12 cellular contexts compared by ENCODE assay signal in the genomic region with DNA sequence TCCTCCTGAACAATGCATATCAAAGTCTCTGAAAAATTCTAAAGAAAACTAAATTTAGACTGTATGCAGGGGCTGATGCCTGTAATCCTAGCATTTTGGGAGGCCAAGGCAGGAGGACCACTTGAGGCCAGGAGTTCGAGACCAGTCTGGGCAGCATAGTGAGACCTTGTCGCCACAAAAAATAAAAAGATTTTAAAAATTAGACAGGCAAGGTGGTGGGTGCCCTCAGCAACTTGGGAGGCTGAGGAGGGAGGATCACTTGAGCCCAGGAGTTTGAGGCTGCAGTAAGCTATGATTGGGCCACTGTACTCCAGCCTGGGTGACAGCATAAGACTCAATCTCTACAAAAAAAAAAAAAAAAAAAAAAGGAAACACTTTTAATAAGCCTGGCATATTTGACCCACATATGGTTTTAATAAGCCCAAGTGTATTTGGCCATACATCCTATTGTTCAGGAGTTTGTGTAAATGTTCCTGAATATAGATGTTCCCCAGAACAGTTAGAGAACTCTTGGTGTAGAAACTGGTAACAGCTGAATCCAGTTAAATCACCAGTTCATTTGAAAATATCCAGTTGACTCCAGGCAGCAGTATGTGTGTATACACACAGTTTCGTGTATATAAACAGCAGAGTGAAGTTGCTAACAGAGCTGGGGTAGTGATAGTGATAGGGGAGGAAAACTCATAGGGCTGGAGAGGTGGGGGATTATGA. TPM values are rescaled to one million over a fixed set of nuclear protein-coding genes. Genes with fewer than 3 reads are reported as not detected.
DNase-seq lines count a peak whose midpoint lies in the region; ATAC-seq and TF ChIP-seq lines count a peak whose summit lies in the region.
"Had no signal": no experiment of that assay in that cellular context is flagged by ENCODE, and none has a peak within 500 bp of the region (broad histone marks: within the 10 kb centered on the region; RNA-seq: fewer than 3 reads in every experiment).

No MANE protein-coding gene starts in this region.

- H3K4me1 Mint-ChIP-seq in type B pancreatic cell (ENCODE audit: unreplicated experiment), result peaks cover 61% of the 10 kb centered on the region

- peak overlapping the region; percentile 19; the same call in 1 of the 2 replicates for H2AFZ ChIP-seq in SK-N-SH (ENCODE audit: low read depth)

- intact Hi-C loops in Right ventricle myocardium superior (cut with DNase I), result no loop called here
- intact Hi-C loops in Right ventricle myocardium inferior (cut with DNase I), result no loop called here

- TF ChIP-seq CTCF in SK-N-SH (IDR thresholded peaks at IDR 0.05), result no peak
- no peak for TF ChIP-seq CTCF in liver (IDR thresholded peaks at IDR 0.05; ENCODE audit: low read depth, low read length, missing input control)
- no peak for TF ChIP-seq CTCF in type B pancreatic cell (conservative IDR thresholded peaks at IDR 0.05)

- TF ChIP-seq RAD21 in SK-N-SH (IDR thresholded peaks at IDR 0.05; ENCODE audit: low read length) (no peak), liver (IDR thresholded peaks at IDR 0.05) (no peak)

- H3K4me1 ChIP-seq in SK-N-SH (ENCODE audit: control insufficient read depth in 1 of 2, insufficient read depth in 2 of 2, low read depth in 1 of 2, low read length in 1 of 2), result peaks cover 21 to 55% of the 10 kb centered on the region in 2 experiments
- H3K4me1 ChIP-seq in liver (ENCODE audit: control insufficient read depth in 4 of 4, insufficient read depth in 4 of 4, low read length in 3 of 4), result peaks cover 6 to 25% (median 14%) of the 10 kb centered on the region in 4 donors

- H3K36me3 ChIP-seq in SK-N-SH (replicated peaks in 1 of 2; ENCODE audit: control insufficient read depth in 1 of 2, insufficient read depth in 2 of 2, low read length in 1 of 2), result no peaks in the 10 kb centered on the region
- H3K36me3 ChIP-seq in liver (ENCODE audit: control insufficient read depth in 4 of 4, insufficient read depth in 3 of 4, low read depth in 1 of 4, low read length in 3 of 4), result no peaks in the 10 kb centered on the region

- no peak overlapping the region for H3K4me3 Mint-ChIP-seq in type B pancreatic cell
- H3K4me3 Mint-ChIP-seq: activated naive CD8-positive, alpha-beta T cell treated with anti-CD3 and anti-CD28 coated beads, Interleukin-2, amount 10 ng/mL, durations not matched to agents 7 days and 5 days had no signal

- no peaks in the 10 kb centered on the region for H3K79me2 ChIP-seq in SK-N-SH (ENCODE audit: insufficient read depth)

- POLR2A ChIA-PET in SK-N-SH (lab: Yijun Ruan, JAX), result interaction anchor here (0.6 kb wide), 1 partner anchor 15 kb away, joined by 3 read pairs; no protein-coding TSS in a partner anchor

- peak overlapping the region; percentile 36; the same call in 1 of the 2 replicates for H3K4me2 ChIP-seq in SK-N-SH

- no peaks in the 10 kb centered on the region for H3K27me3 Mint-ChIP-seq in type B pancreatic cell
- H3K27me3 Mint-ChIP-seq: activated naive CD8-positive, alpha-beta T cell treated with anti-CD3 and anti-CD28 coated beads, Interleukin-2, amount 10 ng/mL, durations not matched to agents 7 days and 5 days had no signal

- H3K9me3 Mint-ChIP-seq in type B pancreatic cell, result peaks cover 4% of the 10 kb centered on the region

- WGBS in SK-N-SH (ENCODE audit: low lambda C conversion rate), result 68% methylated on average over 3 of the region's 3 CpGs
- WGBS in liver, result 72% methylated on average over 3 of the region's 3 CpGs

- no peak for DNase-seq in Right ventricle myocardium superior
- DNase-seq in Right ventricle myocardium inferior (ENCODE audit: missing footprints), result no peak
- peak; percentile 50 for DNase-seq in SK-N-SH
- DNase-seq in type B pancreatic cell (ENCODE audit: extremely low spot score, unreplicated experiment), result no peak
- DNase-seq in cerebellar nuclear complex (lab: John Stamatoyannopoulos, UW), result no peak
- no peak for DNase-seq in kidney glomerular epithelial cell (lab: John Stamatoyannopoulos, UW)
- DNase-seq in activated CD4-positive, CD25-positive, alpha-beta regulatory T cell (lab: John Stamatoyannopoulos, UW), result no peak
- DNase-seq: activated naive CD8-positive, alpha-beta T cell treated with anti-CD3 and anti-CD28 coated beads, Interleukin-2, amount 10 ng/mL, durations not matched to agents 7 days and 5 days; NCI-H446 had no signal

- TF ChIP-seq EP300 in SK-N-SH (IDR thresholded peaks at IDR 0.05; ENCODE audit: borderline replicate concordance in 1 of 2, low read depth in 1 of 2, low read length in 1 of 2), result peak in 1 of 2 experiments; percentile 9; a peak in 1 of 4 replicates

- peak overlapping the region; percentile 24; the same call in 1 of the 2 replicates for H3K9ac ChIP-seq in SK-N-SH
- H3K9ac ChIP-seq in liver (ENCODE audit: low read depth in 1 of 2, low read length in 2 of 2), result peak overlapping the region; percentile 17 to 22

- H3K9me2 ChIP-seq in SK-N-SH, result no peaks in the 10 kb centered on the region

- no peaks in the 10 kb centered on the region for H3K9me3 ChIP-seq in SK-N-SH
- H3K9me3 ChIP-seq in liver (ENCODE audit: control insufficient read depth in 4 of 4, low read length in 3 of 4), result no peaks in the 10 kb centered on the region

- CTCF ChIA-PET in SK-N-SH (lab: Yijun Ruan, JAX), result interaction anchor here (0.7 to 0.8 kb wide), 2 partner anchors 111 to 1491 kb away, joined by 3 read pairs; no protein-coding TSS in a partner anchor

- H3K27ac Mint-ChIP-seq in type B pancreatic cell, result peak overlapping the region; percentile 68
- H3K27ac Mint-ChIP-seq: activated naive CD8-positive, alpha-beta T cell treated with anti-CD3 and anti-CD28 coated beads, Interleukin-2, amount 10 ng/mL, durations not matched to agents 7 days and 5 days had no signal

- H3K4me3 ChIP-seq in SK-N-SH (ENCODE audit: low read depth in 2 of 2, low read length in 1 of 2) (no peak overlapping the region), liver (ENCODE audit: low read depth in 1 of 3, low read length in 3 of 3) (no peak overlapping the region)

- peak overlapping the region; percentile 81 to 92 for H3K27ac ChIP-seq in SK-N-SH (ENCODE audit: low read depth in 2 of 2, low read length in 1 of 2)
- H3K27ac ChIP-seq in liver (ENCODE audit: low read depth in 1 of 2, low read length in 2 of 2), result peak overlapping the region; percentile 87 to 90

- H3F3A ChIP-seq in SK-N-SH (replicated peaks; ENCODE audit: insufficient read depth), result peaks cover 25% of the 10 kb centered on the region

- ATAC-seq in Right ventricle myocardium superior (ENCODE audit: poor library complexity), result peak; percentile 38
- ATAC-seq in Right ventricle myocardium inferior, result no peak

- no peaks in the 10 kb centered on the region for H3K27me3 ChIP-seq in SK-N-SH (ENCODE audit: insufficient read depth)
- H3K27me3 ChIP-seq in liver (ENCODE audit: control insufficient read depth in 4 of 4, insufficient read depth in 4 of 4, low read length in 3 of 4), result no peaks in the 10 kb centered on the region

- H3K36me3 Mint-ChIP-seq in type B pancreatic cell, result no peaks in the 10 kb centered on the region
- H3K36me3 Mint-ChIP-seq: activated naive CD8-positive, alpha-beta T cell treated with anti-CD3 and anti-CD28 coated beads, Interleukin-2, amount 10 ng/mL, durations not matched to agents 7 days and 5 days had no signal

- H4K20me1 ChIP-seq in SK-N-SH (ENCODE audit: insufficient read depth), result no peaks in the 10 kb centered on the region

TF ChIP-seq in SK-N-SH, 30 proteins besides CTCF, POLR2A, EP300 and RAD21 (continues in another document):
- TF ChIP-seq MXI1 (IDR thresholded peaks at IDR 0.05; ENCODE audit: low read depth, low read length), result no peak
- peak; percentile 52; the same call in 1 of the 2 replicates for TF ChIP-seq RCOR1 (IDR thresholded peaks at IDR 0.05; ENCODE audit: low read length)
- TF ChIP-seq, protein P1, sequence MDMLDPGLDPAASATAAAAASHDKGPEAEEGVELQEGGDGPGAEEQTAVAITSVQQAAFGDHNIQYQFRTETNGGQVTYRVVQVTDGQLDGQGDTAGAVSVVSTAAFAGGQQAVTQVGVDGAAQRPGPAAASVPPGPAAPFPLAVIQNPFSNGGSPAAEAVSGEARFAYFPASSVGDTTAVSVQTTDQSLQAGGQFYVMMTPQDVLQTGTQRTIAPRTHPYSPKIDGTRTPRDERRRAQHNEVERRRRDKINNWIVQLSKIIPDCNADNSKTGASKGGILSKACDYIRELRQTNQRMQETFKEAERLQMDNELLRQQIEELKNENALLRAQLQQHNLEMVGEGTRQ (IDR thresholded peaks at IDR 0.05; ENCODE audit: borderline replicate concordance, low read depth, low read length), result no peak

TF ChIP-seq in liver, 16 proteins besides CTCF, POLR2A, EP300 and RAD21:
- TF ChIP-seq NR2F2 (IDR thresholded peaks at IDR 0.05), result no peak

RNA-seq across cellular contexts. Expression of a gene that starts 30.3 kb away (rescaled TPM):
- 13.4 TPM for total RNA-seq in Right ventricle myocardium superior
- 15.1 TPM for total RNA-seq in Right ventricle myocardium inferior
- polyA plus RNA-seq in SK-N-SH (2012; rRNA removed), result 10.9 and 11.7 TPM in 2 replicates
- 17.6 and 17.7 TPM in 2 replicates for polyA plus RNA-seq in SK-N-SH (2012; cell fraction: cytosol; rRNA removed)
- polyA plus RNA-seq in SK-N-SH (2012; cell fraction: nucleus; rRNA removed), result 2.7 and 5.0 TPM in 2 replicates
- total RNA-seq in liver, result 10 to 100 TPM; 12.9 to 18.7 TPM
- 1 to 10 TPM; 4.9 to 9.9 TPM for polyA plus RNA-seq in liver
- 14.0 and 36.9 TPM in 2 replicates for total RNA-seq in type B pancreatic cell (ENCODE audit: low replicate concordance)

RNA-seq across cellular contexts. Expression of a gene that starts 59.3 kb away (rescaled TPM):
- total RNA-seq in Right ventricle myocardium superior, result not detected
- not detected for total RNA-seq in Right ventricle myocardium inferior
- not detected in 2 replicates for polyA plus RNA-seq in SK-N-SH (2012; rRNA removed)
- polyA plus RNA-seq in SK-N-SH (2012; cell fraction: cytosol; rRNA removed), result not detected in 2 replicates
- polyA plus RNA-seq in SK-N-SH (2012; cell fraction: nucleus; rRNA removed), result not detected in 2 replicates
- total RNA-seq in liver, result not detected
- not detected for polyA plus RNA-seq in liver
- not detected in 2 replicates for total RNA-seq in type B pancreatic cell (ENCODE audit: low replicate concordance)
- total RNA-seq: A172; activated naive CD8-positive, alpha-beta T cell treated with anti-CD3 and anti-CD28 coated beads, Interleukin-2, amount 10 ng/mL, durations not matched to agents 7 days and 5 days; posterior vena cava had no signal
